ENCODE assay signal across 14 cellular contexts in the genomic region with DNA sequence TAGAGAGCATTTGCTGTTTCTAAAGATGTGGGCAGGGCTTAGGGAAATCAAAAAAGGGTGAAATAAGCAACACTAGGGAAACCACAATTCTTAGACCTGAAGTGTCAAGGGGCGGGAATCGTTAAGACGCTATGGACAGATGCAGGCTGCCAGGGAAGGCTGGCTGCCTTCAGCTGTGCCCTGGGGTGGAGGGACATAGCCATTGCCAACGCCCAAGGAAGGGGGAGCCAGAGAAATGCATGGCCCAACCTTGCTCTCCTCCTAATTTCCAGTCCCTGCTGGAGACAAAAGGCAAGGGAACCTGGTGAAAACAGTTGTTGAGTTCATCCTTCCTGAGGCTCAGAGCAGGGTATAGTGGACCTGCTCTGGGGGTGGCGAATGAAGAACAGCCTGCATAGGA.
"Had no signal": no experiment of that assay in that cellular context is flagged by ENCODE, and none has a peak within 500 bp of the region (broad histone marks: within the 10 kb centered on the region; RNA-seq: fewer than 3 reads in every experiment).

No MANE protein-coding gene starts in this region.

- H3K36me3 Mint-ChIP-seq: activated naive CD8-positive, alpha-beta T cell treated with anti-CD3 and anti-CD28 coated beads, Interleukin-2, amount 10 ng/mL, durations not matched to agents 7 days and 5 days; immature natural killer cell; naive thymus-derived CD8-positive, alpha-beta T cell had no signal

- H3K4me3 ChIP-seq: coronary artery, gastroesophageal sphincter, left lung, lung, spleen, tibial artery had no signal

- H3K27me3 Mint-ChIP-seq: activated naive CD8-positive, alpha-beta T cell treated with anti-CD3 and anti-CD28 coated beads, Interleukin-2, amount 10 ng/mL, durations not matched to agents 7 days and 5 days had no signal

- H3K9me3 Mint-ChIP-seq: activated naive CD8-positive, alpha-beta T cell treated with anti-CD3 and anti-CD28 coated beads, Interleukin-2, amount 10 ng/mL, durations not matched to agents 7 days and 5 days; immature natural killer cell; naive thymus-derived CD8-positive, alpha-beta T cell; stimulated activated naive CD8-positive, alpha-beta T cell treated with anti-CD3 and anti-CD28 coated beads, Interleukin-15, Interleukin-2, amounts not matched to agents 100 ng/mL and 50 ng/mL, for 24 hours had no signal

- DNase-seq: activated naive CD8-positive, alpha-beta T cell treated with anti-CD3 and anti-CD28 coated beads, Interleukin-2, amount 10 ng/mL, durations not matched to agents 7 days and 5 days; amniotic stem cell; immature natural killer cell; left lung; spleen; stimulated activated CD4-positive, alpha-beta T cell treated with anti-CD3 and anti-CD28 coated beads, Interleukin-4, amount 100 ng/mL, for 1 hour; tibial artery had no signal

- H3K4me3 Mint-ChIP-seq: activated naive CD8-positive, alpha-beta T cell treated with anti-CD3 and anti-CD28 coated beads, Interleukin-2, amount 10 ng/mL, durations not matched to agents 7 days and 5 days; immature natural killer cell; naive thymus-derived CD8-positive, alpha-beta T cell; stimulated activated naive CD8-positive, alpha-beta T cell treated with anti-CD3 and anti-CD28 coated beads, Interleukin-15, Interleukin-2, amounts not matched to agents 100 ng/mL and 50 ng/mL, for 24 hours had no signal

- H3K27me3 ChIP-seq: gastroesophageal sphincter had no signal

- H3K36me3 ChIP-seq: gastroesophageal sphincter, left lung, spleen, tibial artery had no signal

- H3K4me1 Mint-ChIP-seq: immature natural killer cell; naive thymus-derived CD8-positive, alpha-beta T cell had no signal

- FAIRE-seq: bronchial epithelial cell had no signal

- H3K9me3 ChIP-seq: gastroesophageal sphincter, left lung, spleen, tibial artery had no signal

- H3K27ac ChIP-seq: coronary artery, gastroesophageal sphincter, left lung, spleen, tibial artery had no signal

- ATAC-seq: gastroesophageal sphincter; naive thymus-derived CD8-positive, alpha-beta T cell had no signal

- H3K27ac Mint-ChIP-seq: activated naive CD8-positive, alpha-beta T cell treated with anti-CD3 and anti-CD28 coated beads, Interleukin-2, amount 10 ng/mL, durations not matched to agents 7 days and 5 days; immature natural killer cell; progenitor cell of endocrine pancreas; stimulated activated naive CD8-positive, alpha-beta T cell treated with anti-CD3 and anti-CD28 coated beads, Interleukin-15, Interleukin-2, amounts not matched to agents 100 ng/mL and 50 ng/mL, for 24 hours had no signal

- H3K4me1 ChIP-seq: left lung, spleen, tibial artery had no signal
